ENCODE assay signal across 6 cellular contexts in the genomic region with DNA sequence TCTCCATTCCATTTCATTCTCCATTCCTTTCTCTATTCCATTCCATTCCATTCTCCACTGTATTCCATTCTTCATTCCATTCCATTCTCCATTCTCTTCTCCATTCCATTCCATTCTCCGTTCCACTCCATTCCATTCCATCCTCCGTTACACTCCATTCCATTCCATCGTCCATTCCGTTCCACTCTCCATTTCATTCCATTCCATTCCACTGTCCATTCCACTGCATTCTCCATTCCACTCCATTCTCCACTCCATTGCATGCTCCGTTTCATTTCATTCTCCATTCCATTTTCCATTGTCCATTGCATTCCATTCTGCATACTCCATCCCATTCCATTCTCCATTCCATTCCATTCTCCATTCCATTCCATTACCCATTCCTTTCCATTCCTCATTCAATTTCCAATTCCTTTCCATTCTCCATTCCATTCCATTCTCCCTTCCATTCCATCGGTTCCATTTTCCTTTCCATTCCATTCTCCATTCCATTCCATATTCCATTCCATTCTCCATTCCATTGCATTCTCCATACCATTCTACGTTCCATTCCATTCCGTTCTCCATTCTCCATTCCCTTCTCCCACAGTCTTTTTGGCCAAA.
"Had no signal": no experiment of that assay in that cellular context is flagged by ENCODE, and none has a peak within 500 bp of the region (broad histone marks: within the 10 kb centered on the region; RNA-seq: fewer than 3 reads in every experiment).

No MANE protein-coding gene starts in this region.

- DNase-seq: GM23248, GOT3, H9, HCEC 1CT, KG1 had no signal

- H3K4me1 Mint-ChIP-seq: H9 had no signal

- H3K27ac ChIP-seq: GM23248 had no signal

- H3K4me3 ChIP-seq: GM23248, K562 had no signal

- H2AFZ ChIP-seq: GM23248 had no signal

- ATAC-seq: K562 had no signal

- H3K9ac ChIP-seq: GM23248 had no signal

- H3K4me3 Mint-ChIP-seq: H9 had no signal

- H3K27ac Mint-ChIP-seq: H9 had no signal
